ENCODE assay signal across 8 cellular contexts in the genomic region with DNA sequence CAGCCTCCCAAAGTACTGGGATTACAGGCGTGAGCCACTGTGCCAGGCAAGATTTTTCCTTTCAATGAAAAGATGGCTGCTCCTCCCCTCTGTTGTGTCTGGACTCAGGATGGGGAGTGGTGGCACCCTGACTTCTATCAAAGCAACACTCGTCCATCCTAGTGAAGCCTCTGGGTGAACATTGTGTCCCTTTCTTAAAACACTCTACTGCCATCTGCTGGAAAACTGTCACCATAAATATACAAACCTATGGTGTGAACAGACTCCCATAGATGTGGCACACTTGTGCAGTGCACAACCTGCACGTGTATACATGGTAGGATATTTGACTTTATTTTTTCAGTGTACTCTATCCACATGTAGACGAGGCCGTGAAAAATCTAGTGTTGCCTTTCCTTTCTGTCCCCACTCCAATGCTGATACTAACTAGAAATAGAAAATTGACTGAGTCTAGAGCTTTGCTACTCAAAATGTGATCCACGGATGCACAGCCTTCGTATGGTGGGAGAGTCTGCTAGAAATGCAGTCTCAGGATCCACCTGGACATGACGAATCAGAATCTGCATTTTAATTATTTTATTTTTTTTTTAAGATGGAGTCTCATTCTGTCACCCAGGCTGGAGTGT. TPM values are rescaled to one million over a fixed set of nuclear protein-coding genes. Genes with fewer than 3 reads are reported as not detected.
DNase-seq lines count a peak whose midpoint lies in the region; ATAC-seq and FAIRE-seq lines count a peak whose summit lies in the region.

No MANE protein-coding gene starts in this region.

- H4K20me1 ChIP-seq in Karpas-422 (ENCODE audit: insufficient read depth, low read depth, low read length): no peaks in the 10 kb centered on the region

- no peak overlapping the region for H2AFZ ChIP-seq in Karpas-422 (ENCODE audit: low read length)

- H3K79me2 ChIP-seq in Karpas-422 (ENCODE audit: low read length): no peaks in the 10 kb centered on the region

- no peak overlapping the region for H3K9ac ChIP-seq in Karpas-422 (ENCODE audit: low read length)

- H3K4me3 ChIP-seq in Karpas-422 (ENCODE audit: low read length): no peak overlapping the region

- peak; percentile 72 for ATAC-seq in GM21619 (IDR thresholded peaks at IDR 0.05; ENCODE audit: unreplicated experiment)
- ATAC-seq in Right ventricle myocardium superior (ENCODE audit: poor library complexity): peak; percentile 96

- H3K27ac ChIP-seq in Karpas-422 (ENCODE audit: low read length): no peak overlapping the region

- DNase-seq in Karpas-422 (peak; percentile 93), NOMO-1 treated with dmso at 0.1 percent for 144 hours (lab: John Stamatoyannopoulos, UW; ENCODE audit: unreplicated experiment) (peak; percentile 29), Right ventricle myocardium superior (no peak), pulmonary artery endothelial cell (ENCODE audit: low read depth, low spot score) (peak; percentile 75), T-helper 9 cell (no peak)
- peak; percentile 24 for DNase-seq in activated gamma-delta T cell treated with anti-CD3 and anti-CD28 coated beads, Interleukin-2, amount 50 U/mL, for 16 hours (ENCODE audit: low read depth)

- H3K27me3 ChIP-seq in Karpas-422 (ENCODE audit: low read length): no peaks in the 10 kb centered on the region

- H3K36me3 ChIP-seq in Karpas-422 (ENCODE audit: insufficient read depth, low read length): no peaks in the 10 kb centered on the region

- H3K4me1 ChIP-seq in Karpas-422 (ENCODE audit: low read length): peaks cover 7% of the 10 kb centered on the region

- H3K9me3 ChIP-seq in Karpas-422 (ENCODE audit: low read length): peaks cover 4% of the 10 kb centered on the region

- FAIRE-seq in G401.6 (lab: Jason Lieb, UNC): peak; percentile 85

- intact Hi-C loops in Right ventricle myocardium superior (cut with DNase I): loop anchor here (2.0 to 5.0 kb wide), 3 partner anchors 101 to 356 kb away; no protein-coding TSS in a partner anchor

- no peak overlapping the region for H3K4me2 ChIP-seq in Karpas-422 (ENCODE audit: low read depth, low read length, poor library complexity, severe bottlenecking)

- H3K9me2 ChIP-seq in Karpas-422 (replicated peaks; ENCODE audit: insufficient read depth, low read length): no peaks in the 10 kb centered on the region

RNA-seq across cellular contexts. Expression of a gene that starts 55.9 kb away (rescaled TPM):
- 574 and 580 TPM in 2 replicates for total RNA-seq in Karpas-422 (2014; rRNA removed; shearing (Covaris generic); ENCODE audit: low replicate concordance)
- total RNA-seq in Right ventricle myocardium superior (7.2 TPM), pulmonary artery endothelial cell (4.7 and 7.7 TPM in 2 replicates)

Comparison
In these comparisons a context has a peak if more than half of its experiments do, and no peak if none do; other contexts are left out.
1. DNase-seq: peak in Karpas-422 (single experiment), NOMO-1 treated with dmso at 0.1 percent for 144 hours (single experiment), activated gamma-delta T cell treated with anti-CD3 and anti-CD28 coated beads, Interleukin-2, amount 50 U/mL, for 16 hours (single experiment) and pulmonary artery endothelial cell (single experiment); none in Right ventricle myocardium superior (single experiment) and T-helper 9 cell (single experiment).
2. RNA of a gene that starts 55.9 kb away (total RNA-seq): 574 to 580 TPM in Karpas-422; 7.2 TPM in Right ventricle myocardium superior (single experiment) and 4.7 to 7.7 TPM in pulmonary artery endothelial cell; every median in the first group is over 10 times any median in the second.